ENCODE assay signal across 20 cellular contexts in the genomic region with DNA sequence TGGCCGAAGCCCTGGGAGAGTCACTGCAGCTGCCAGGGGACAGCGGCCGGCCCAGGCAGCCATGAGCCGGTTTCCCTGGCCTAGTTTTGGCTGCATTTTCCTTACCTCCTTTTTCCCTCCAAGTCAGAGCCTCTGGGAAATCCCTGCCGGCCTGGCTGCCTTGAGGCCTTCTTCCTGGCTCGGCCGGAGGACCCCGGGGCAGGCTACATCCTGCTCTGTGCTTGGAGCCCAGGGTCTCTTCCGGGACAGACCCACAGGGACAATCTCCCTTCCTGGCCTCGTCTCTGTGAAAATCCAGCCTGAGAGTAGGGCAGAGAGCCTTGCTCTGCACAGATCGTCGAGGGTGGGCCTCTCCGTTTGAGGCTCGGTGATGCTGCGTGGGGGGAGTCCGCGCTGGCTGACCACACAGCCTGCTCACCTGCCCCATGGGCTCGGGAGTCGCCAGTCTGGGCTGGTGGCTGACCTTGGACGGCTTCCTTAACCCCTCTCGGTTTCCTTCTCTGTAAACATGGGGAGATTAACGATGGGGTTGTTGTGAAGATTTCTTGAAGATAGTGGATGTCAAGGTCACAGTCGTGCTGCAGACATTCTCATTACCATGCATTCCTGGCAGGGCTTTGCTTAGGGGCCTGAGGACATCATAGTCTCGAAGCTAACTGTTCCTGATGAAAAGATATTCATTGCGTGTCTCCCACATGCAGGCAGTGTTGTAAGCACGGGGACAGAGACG. TPM values are rescaled to one million over a fixed set of nuclear protein-coding genes. Genes with fewer than 3 reads are reported as not detected.
DNase-seq lines count a peak whose midpoint lies in the region; ATAC-seq, FAIRE-seq and TF ChIP-seq lines count a peak whose summit lies in the region.
"Had no signal": no experiment of that assay in that cellular context is flagged by ENCODE, and none has a peak within 500 bp of the region (broad histone marks: within the 10 kb centered on the region; RNA-seq: fewer than 3 reads in every experiment).

No MANE protein-coding gene starts in this region.

- no peak overlapping the region for H3K4me3 ChIP-seq in BLaER1
- no peak overlapping the region for H3K4me3 ChIP-seq in ascending aorta
- no peak overlapping the region for H3K4me3 ChIP-seq in kidney (ENCODE audit: low read length in 2 of 2)
- H3K4me3 ChIP-seq in psoas muscle, result no peak overlapping the region
- H3K4me3 ChIP-seq: A549 had no signal

- DNase-seq in ascending aorta (ENCODE audit: low spot score in 2 of 2) (no peak), kidney (peak; percentile 83), psoas muscle (peak in 1 of 2 donors; percentile 73), NCI-H1694 (lab: John Stamatoyannopoulos, UW) (no peak)
- DNase-seq: activated CD4-positive, alpha-beta T cell treated with anti-CD3 and anti-CD28 coated beads, Interleukin-2, amount 50 U/mL, for 1 hour; amniotic stem cell; COR-L47; GF-D8; NCI-H2029 treated with DMSO at 0.1 percent for 48 hours; NCI-H774; retina; stimulated activated CD4-positive, alpha-beta T cell treated with anti-CD3 and anti-CD28 coated beads, Interleukin-4, amount 100 ng/mL, for 4 hours had no signal

- no peak for TF ChIP-seq CTCF in ascending aorta (IDR thresholded peaks at IDR 0.05)
- TF ChIP-seq CTCF in kidney (IDR thresholded peaks at IDR 0.05; ENCODE audit: borderline replicate concordance, extremely low read depth, insufficient read depth), result no peak
- TF ChIP-seq CTCF in psoas muscle (IDR thresholded peaks at IDR 0.05), result no peak

- H3K9me3 ChIP-seq in BLaER1 (no peaks in the 10 kb centered on the region), ascending aorta (no peaks in the 10 kb centered on the region), kidney (ENCODE audit: control insufficient read depth in 1 of 2, low read length in 2 of 2) (no peaks in the 10 kb centered on the region), psoas muscle (no peaks in the 10 kb centered on the region)
- H3K9me3 ChIP-seq: A549 had no signal

- H3K4me2 ChIP-seq in BLaER1, result no peak overlapping the region
- H3K4me2 ChIP-seq: A549 had no signal

- ATAC-seq in psoas muscle (no peak), GM21737 (IDR thresholded peaks at IDR 0.05; ENCODE audit: unreplicated experiment) (no peak), HG02678 (IDR thresholded peaks at IDR 0.05; ENCODE audit: unreplicated experiment) (no peak), GM18511 (IDR thresholded peaks at IDR 0.05; ENCODE audit: unreplicated experiment) (no peak)
- ATAC-seq: A549 had no signal

- 0 out of 2 replicates have a peak overlapping the region, but pooled peaks have one; percentile 19 for H3K9ac ChIP-seq in BLaER1
- peak overlapping the region in 1 of 2 donors; percentile 52 for H3K9ac ChIP-seq in kidney (ENCODE audit: low read length in 2 of 2)

- H3K4me1 ChIP-seq in BLaER1, result peaks cover 8% of the 10 kb centered on the region; the same call in 1 of the 2 replicates
- H3K4me1 ChIP-seq in ascending aorta, result peaks cover 17 to 38% of the 10 kb centered on the region in 2 donors
- peaks cover 30 to 34% of the 10 kb centered on the region in 2 donors for H3K4me1 ChIP-seq in kidney (ENCODE audit: control insufficient read depth in 1 of 2, insufficient read depth in 1 of 2, low read depth in 1 of 2, low read length in 2 of 2)
- H3K4me1 ChIP-seq in psoas muscle, result peaks cover 51% of the 10 kb centered on the region

- H3K27me3 ChIP-seq in BLaER1 (no peaks in the 10 kb centered on the region), ascending aorta (no peaks in the 10 kb centered on the region), psoas muscle (ENCODE audit: insufficient read depth in 3 of 3, low read length in 2 of 3) (no peaks in the 10 kb centered on the region)

- no peak for FAIRE-seq in kidney (lab: Jason Lieb, UNC)
- FAIRE-seq: A549, colon had no signal

- WGBS in psoas muscle, 3 donors, result 29 to 45% (median 37%) methylated on average over 27 of the region's 27 CpGs

- no peaks in the 10 kb centered on the region for H3K36me3 ChIP-seq in BLaER1
- no peaks in the 10 kb centered on the region for H3K36me3 ChIP-seq in ascending aorta
- H3K36me3 ChIP-seq in kidney (ENCODE audit: control insufficient read depth in 1 of 2, insufficient read depth in 2 of 2, low read length in 2 of 2), result no peaks in the 10 kb centered on the region
- H3K36me3 ChIP-seq in psoas muscle (ENCODE audit: insufficient read depth in 1 of 2, low read depth in 1 of 2), result no peaks in the 10 kb centered on the region

- intact Hi-C loops in ascending aorta (cut with DNase I) (no loop called here), kidney (cut with DNase I) (no loop called here), psoas muscle (cut with DNase I) (no loop called here)

- H4K20me1 ChIP-seq in BLaER1, result no peaks in the 10 kb centered on the region

- H3K27ac ChIP-seq in BLaER1, result no peak overlapping the region
- H3K27ac ChIP-seq in ascending aorta, result peak overlapping the region; percentile 5 to 44
- H3K27ac ChIP-seq in kidney (ENCODE audit: low read depth in 2 of 2, low read length in 2 of 2), result peak overlapping the region; percentile 55 to 79
- peak overlapping the region; percentile 71 for H3K27ac ChIP-seq in psoas muscle
- H3K27ac ChIP-seq: A549 had no signal

RNA-seq across cellular contexts. Expression of gene CIBAR2, which starts 34.8 kb away (rescaled TPM):
- not detected for total RNA-seq in ascending aorta
- 1.6 TPM for total RNA-seq in kidney
- not detected for polyA plus RNA-seq in kidney (ENCODE audit: insufficient read depth, low read depth, low replicate concordance)
- under 1 TPM in 1 of 4 donors, not detected in 3; 0.36 TPM for total RNA-seq in psoas muscle
- polyA plus RNA-seq in psoas muscle, result not detected
- total RNA-seq: mononuclear cell; T-helper 2 cell treated with Interferon-gamma antibody and Interleukin-4, amounts not matched to agents 100 ng/mL and 5 ng/mL, for 36 hours had no signal
- polyA plus RNA-seq: A549 had no signal
